Comparison of ENCODE assay signal across 11 cellular contexts in the genomic region with DNA sequence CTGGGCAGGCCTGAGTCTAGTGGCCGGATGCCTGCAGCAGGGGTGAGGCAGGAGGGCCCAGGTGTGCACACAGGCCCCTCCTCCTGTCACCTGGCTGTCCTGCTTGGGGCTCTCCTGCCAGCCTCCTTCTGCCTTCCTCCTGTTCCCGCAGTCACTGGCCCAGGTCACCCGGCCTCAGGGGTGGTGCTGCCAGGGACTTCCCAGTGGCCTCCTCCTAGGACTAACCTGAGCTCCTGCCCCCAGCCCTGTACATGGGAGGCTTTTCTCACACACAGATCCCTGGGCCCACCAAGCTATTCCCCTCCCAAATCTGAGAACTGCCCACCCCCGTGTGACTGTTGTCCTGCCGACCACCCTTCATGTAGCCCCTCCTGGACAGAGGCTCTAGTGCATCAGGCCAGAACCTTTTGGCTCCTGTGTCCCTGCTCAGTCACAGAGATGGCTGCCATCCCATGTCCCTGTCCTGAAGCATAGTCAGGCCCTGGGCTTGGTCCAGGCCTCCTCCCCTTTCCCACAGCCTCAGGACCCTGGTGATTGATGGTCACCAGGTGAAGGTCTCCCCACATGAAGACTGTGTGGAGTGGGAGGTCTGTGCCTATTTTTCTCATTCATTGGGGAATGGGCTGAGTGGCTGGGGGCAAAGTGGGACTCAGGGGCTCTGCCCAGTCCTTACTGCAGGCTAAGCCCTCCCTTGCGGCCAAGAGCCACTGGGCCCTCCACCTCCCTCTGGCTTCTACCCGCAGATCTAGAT. TPM values are rescaled to one million over a fixed set of nuclear protein-coding genes. Genes with fewer than 3 reads are reported as not detected.
DNase-seq lines count a peak whose midpoint lies in the region; ATAC-seq and TF ChIP-seq lines count a peak whose summit lies in the region.
"Had no signal": no experiment of that assay in that cellular context is flagged by ENCODE, and none has a peak within 500 bp of the region (broad histone marks: within the 10 kb centered on the region; RNA-seq: fewer than 3 reads in every experiment).

No MANE protein-coding gene starts in this region.

- BruUV-seq in Caco-2 (replicated peaks; lab: Mats Ljungman, UMichigan): no TSS peak

- no peaks in the 10 kb centered on the region for H3K36me3 ChIP-seq in Caco-2 (ENCODE audit: control insufficient read depth, insufficient read depth, low read length)
- H3K36me3 ChIP-seq in Karpas-422 (ENCODE audit: insufficient read depth, low read length): no peaks in the 10 kb centered on the region
- no peaks in the 10 kb centered on the region for H3K36me3 ChIP-seq in neuronal stem cell (replicated peaks in 1 of 2; ENCODE audit: control insufficient read depth in 2 of 2, insufficient read depth in 2 of 2, low read length in 2 of 2)

- peaks cover 8% of the 10 kb centered on the region for H3K27me3 Mint-ChIP-seq in Caco-2 (ENCODE audit: insufficient read depth, unreplicated experiment)

- H2AFZ ChIP-seq in Karpas-422 (ENCODE audit: low read length): peak overlapping the region; percentile 39
- H2AFZ ChIP-seq in neuronal stem cell (ENCODE audit: low read length): peak overlapping the region; percentile 96

- ATAC-seq in HG02588 (IDR thresholded peaks at IDR 0.05; ENCODE audit: unreplicated experiment): no peak

- H3K9me2 ChIP-seq in Karpas-422 (replicated peaks; ENCODE audit: insufficient read depth, low read length): no peaks in the 10 kb centered on the region

- no peak overlapping the region for H3K14ac ChIP-seq in neuronal stem cell (ENCODE audit: low read length)

- H3K9ac ChIP-seq in Karpas-422 (ENCODE audit: low read length) (peak overlapping the region; percentile 60), neuronal stem cell (ENCODE audit: low read depth, low read length, poor library complexity) (no peak overlapping the region)

- H3K4me1 ChIP-seq in Caco-2 (no peaks in the 10 kb centered on the region), Karpas-422 (ENCODE audit: low read length) (peaks cover 6% of the 10 kb centered on the region), neuronal stem cell (ENCODE audit: control insufficient read depth in 2 of 2, insufficient read depth in 1 of 2, low read depth in 1 of 2, low read length in 2 of 2) (peaks cover 8 to 10% of the 10 kb centered on the region in 2 donors)

- POLR2A ChIA-PET in Caco-2 (lab: Charles Lee): no interaction called here

- H3K4me2 ChIP-seq in Karpas-422 (ENCODE audit: low read depth, low read length, poor library complexity, severe bottlenecking) (peak overlapping the region; percentile 64), neuronal stem cell (ENCODE audit: insufficient read depth, low read length, poor library complexity, severe bottlenecking) (no peak overlapping the region)

- H4K20me1 ChIP-seq in Karpas-422 (ENCODE audit: insufficient read depth, low read depth, low read length): no peaks in the 10 kb centered on the region

- H3K4ac ChIP-seq in neuronal stem cell (ENCODE audit: low read length): no peak overlapping the region

- H3K9me3 Mint-ChIP-seq in Caco-2 (ENCODE audit: unreplicated experiment): no peaks in the 10 kb centered on the region

- no peak overlapping the region for H2BK120ac ChIP-seq in neuronal stem cell (ENCODE audit: low read depth, low read length)

- no peak for DNase-seq in Caco-2
- DNase-seq in Karpas-422: peak; percentile 21
- peak; percentile 61 for DNase-seq in ecto neural progenitor cell (ENCODE audit: low spot score)
- no peak for DNase-seq in neuronal stem cell (ENCODE audit: low spot score)
- no peak for DNase-seq in MV-4-11 (lab: John Stamatoyannopoulos, UW)
- DNase-seq in NK-92 treated with Interleukin-12 subunit alpha and Interleukin-12 subunit beta, amount 100 ng/mL, for 24 hours (lab: John Stamatoyannopoulos, UW): no peak
- DNase-seq in AG08395 (ENCODE audit: low spot score): no peak

- peak overlapping the region; percentile 80 for H3K27ac Mint-ChIP-seq in Caco-2 (ENCODE audit: unreplicated experiment)

- no peaks in the 10 kb centered on the region for H3K4me1 Mint-ChIP-seq in Caco-2 (ENCODE audit: low read depth, unreplicated experiment)

- peak overlapping the region; percentile 4 for H2BK12ac ChIP-seq in neuronal stem cell (ENCODE audit: low read length)

- H2BK5ac ChIP-seq in neuronal stem cell (ENCODE audit: low read length): no peak overlapping the region

- TF ChIP-seq CTCF in Caco-2 (IDR thresholded peaks at IDR 0.05; ENCODE audit: insufficient read depth in 1 of 2, low read depth in 1 of 2, low read length in 1 of 2, severe bottlenecking in 1 of 2, unreplicated experiment in 1 of 2): no peak

- peaks cover 15% of the 10 kb centered on the region for H3K36me3 Mint-ChIP-seq in Caco-2 (ENCODE audit: insufficient read depth, unreplicated experiment)

- WGBS in neuronal stem cell (ENCODE audit: extremely low coverage in 2 of 2, insufficient read length in 2 of 2, insufficient replicate concordance in 1 of 2), 2 donors: no CpG with 5 or more reads among the region's 7 CpGs

- H3K27me3 ChIP-seq in Caco-2 (replicated peaks; ENCODE audit: control insufficient read depth, insufficient read depth, low read length) (no peaks in the 10 kb centered on the region), Karpas-422 (ENCODE audit: low read length) (no peaks in the 10 kb centered on the region), neuronal stem cell (ENCODE audit: control insufficient read depth in 3 of 3, insufficient read depth in 3 of 3, low read depth in 1 of 3, low read length in 3 of 3) (peaks cover 15 to 95% (median 59%) of the 10 kb centered on the region in 3 experiments)

- H3K4me3 ChIP-seq in Caco-2 (ENCODE audit: low read depth, low read length) (no peak overlapping the region), Karpas-422 (ENCODE audit: low read length) (peak overlapping the region; percentile 64), neuronal stem cell (ENCODE audit: low read length in 2 of 2) (peak overlapping the region; percentile 45 to 50)

- H2BK15ac ChIP-seq in neuronal stem cell (ENCODE audit: low read length): peak overlapping the region; percentile 84

- CTCF ChIA-PET in Caco-2 (lab: Charles Lee): no interaction called here

- H3K23ac ChIP-seq in neuronal stem cell (ENCODE audit: low read depth, low read length, poor library complexity): no peak overlapping the region

- H4K91ac ChIP-seq in neuronal stem cell (ENCODE audit: low read depth, low read length, poor library complexity): no peak overlapping the region

- H3K4me3 Mint-ChIP-seq in Caco-2 (ENCODE audit: unreplicated experiment): peak overlapping the region; percentile 83

- H2AK5ac ChIP-seq in neuronal stem cell (ENCODE audit: low read depth, low read length): peak overlapping the region; percentile 67

- no peak overlapping the region for H3K27ac ChIP-seq in Karpas-422 (ENCODE audit: low read length)
- H3K27ac ChIP-seq in neuronal stem cell (replicated peaks; ENCODE audit: low read length): no peak overlapping the region

- H3K9me3 ChIP-seq in Caco-2: no peaks in the 10 kb centered on the region
- no peaks in the 10 kb centered on the region for H3K9me3 ChIP-seq in Karpas-422 (ENCODE audit: low read length)
- H3K9me3 ChIP-seq in neuronal stem cell (replicated peaks in 1 of 2; ENCODE audit: control insufficient read depth in 2 of 2, insufficient read depth in 1 of 2, low read depth in 1 of 2, low read length in 2 of 2): no peaks in the 10 kb centered on the region

- peak overlapping the region; percentile 66 for H3K18ac ChIP-seq in neuronal stem cell (ENCODE audit: low read length)

- H4K8ac ChIP-seq in neuronal stem cell (ENCODE audit: low read depth, low read length): no peak overlapping the region

- no peaks in the 10 kb centered on the region for H3K79me2 ChIP-seq in Karpas-422 (ENCODE audit: low read length)

- H3K79me1 ChIP-seq in neuronal stem cell (ENCODE audit: low read depth, low read length): no peaks in the 10 kb centered on the region

- intact Hi-C loops in Caco-2 (cut with micrococcal nuclease; ENCODE audit: unreplicated experiment): loop anchor here (1.0 kb wide), 1 partner anchor 43 kb away; no protein-coding TSS in a partner anchor

RNA-seq across cellular contexts. Expression of gene ULBP1, which starts 1.1 kb away (rescaled TPM):
- 5.4 and 7.7 TPM in 2 replicates for total RNA-seq in Caco-2 (2022)
- 1.0 and 5.1 TPM in 2 replicates for total RNA-seq in Karpas-422 (2014; rRNA removed; shearing (Covaris generic); ENCODE audit: low replicate concordance)
- 2.0 TPM for polyA plus RNA-seq in neuronal stem cell (2013, experiment 1 of 2)
- polyA plus RNA-seq in neuronal stem cell (2013, experiment 2 of 2): 2.1 TPM
- total RNA-seq: MCF 10A had no signal

RNA-seq across cellular contexts. Expression of gene ULBP2, which starts 20.8 kb away (rescaled TPM):
- total RNA-seq in Caco-2 (2022): 4.8 and 4.9 TPM in 2 replicates
- 0.56 and 0.76 TPM in 2 replicates for total RNA-seq in Karpas-422 (2014; rRNA removed; shearing (Covaris generic); ENCODE audit: low replicate concordance)
- polyA plus RNA-seq in neuronal stem cell (2013, experiment 1 of 2): not detected
- 0.03 TPM for polyA plus RNA-seq in neuronal stem cell (2013, experiment 2 of 2)

RNA-seq across cellular contexts. Expression of gene RAET1G, which starts 39.7 kb away (rescaled TPM):
- total RNA-seq in Caco-2 (2022): not detected in 2 replicates
- total RNA-seq in Karpas-422 (2014; rRNA removed; shearing (Covaris generic); ENCODE audit: low replicate concordance): not detected in 2 replicates
- 0.04 TPM for polyA plus RNA-seq in neuronal stem cell (2013, experiment 1 of 2)
- not detected for polyA plus RNA-seq in neuronal stem cell (2013, experiment 2 of 2)
- total RNA-seq: left colon; T-helper 2 cell treated with Interferon-gamma antibody and Interleukin-4, amounts not matched to agents 100 ng/mL and 5 ng/mL, for 36 hours had no signal

Comparison
In these comparisons a context has a peak if more than half of its experiments do, and no peak if none do; other contexts are left out.
1. DNase-seq: peak in Karpas-422 (single experiment) and ecto neural progenitor cell (single experiment); none in Caco-2 (0 of 2), neuronal stem cell (single experiment), MV-4-11 (single experiment), NK-92 treated with Interleukin-12 subunit alpha and Interleukin-12 subunit beta, amount 100 ng/mL, for 24 hours (single experiment) and AG08395 (single experiment).